19 cellular contexts compared by ENCODE assay signal in genomic region chr1:16397095-16397494, GRCh38. TPM values are rescaled to one million over a fixed set of nuclear protein-coding genes. Genes with fewer than 3 reads are reported as not detected.
DNase-seq lines count a peak whose midpoint lies in the region; ATAC-seq and TF ChIP-seq lines count a peak whose summit lies in the region.
"Had no signal": no experiment of that assay in that cellular context is flagged by ENCODE, and none has a peak within 500 bp of the region (broad histone marks: within the 10 kb centered on the region; RNA-seq: fewer than 3 reads in every experiment).

No MANE protein-coding gene starts in this region.

- TF ChIP-seq CTCF in IMR-90 (conservative IDR thresholded peaks at IDR 0.05; ENCODE audit: low read depth, low read length) (no peak), ascending aorta (IDR thresholded peaks at IDR 0.05) (no peak), gastrocnemius medialis (IDR thresholded peaks at IDR 0.05 in 4 of 5, conservative IDR thresholded peaks at IDR 0.05 in 1 of 5) (no peak)

- peak overlapping the region in 1 of 2 experiments; percentile 72; a peak in 3 of 4 replicates for H4K8ac ChIP-seq in IMR-90 (ENCODE audit: low read depth in 2 of 2, low read length in 2 of 2)

- H3K4ac ChIP-seq in IMR-90 (ENCODE audit: low read depth, low read length): peak overlapping the region; percentile 31

- in situ Hi-C loops in IMR-90 (cut with MboI; ENCODE audit: low sequenced_read_pairs): no loop called here
- in situ Hi-C loops in gastrocnemius medialis (cut with MboI; ENCODE audit: low sequenced_read_pairs in 4 of 4): no loop called here

- H3K36me3 ChIP-seq in IMR-90 (ENCODE audit: control insufficient read depth, insufficient read depth, low read length) (peaks cover 48% of the 10 kb centered on the region), ascending aorta (peaks cover 15 to 60% of the 10 kb centered on the region in 2 donors), skeletal muscle tissue (ENCODE audit: control insufficient read depth in 3 of 3, insufficient read depth in 3 of 3, low read length in 3 of 3) (peaks cover 24 to 34% (median 25%) of the 10 kb centered on the region in 3 donors), gastrocnemius medialis (peaks cover 0 to 32% of the 10 kb centered on the region in 2 donors)

- BruUV-seq in IMR-90 (replicated peaks; lab: Mats Ljungman, UMichigan): no TSS peak

- POLR2A ChIA-PET in IMR-90 (lab: Charles Lee; ENCODE audit: unreplicated experiment): no interaction called here

- intact Hi-C loops in activated CD4-positive, alpha-beta T cell treated with anti-CD3 and anti-CD28 coated beads, Interleukin-2, amount 10 ng/mL, durations not matched to agents 24 days and 14 days (cut with micrococcal nuclease): no loop called here
- intact Hi-C loops in IMR-90 (cut with micrococcal nuclease) (no loop called here), ascending aorta (cut with DNase I) (no loop called here), gastrocnemius medialis (cut with DNase I; ENCODE audit: low total_unique reads) (no loop called here)

- no peaks in the 10 kb centered on the region for H3K9me3 Mint-ChIP-seq in activated CD4-positive, alpha-beta T cell treated with anti-CD3 and anti-CD28 coated beads, Interleukin-2, amount 10 ng/mL, durations not matched to agents 24 days and 14 days

- H3K4me1 ChIP-seq in IMR-90 (ENCODE audit: control insufficient read depth, insufficient read depth, low read length) (peaks cover 20% of the 10 kb centered on the region), ascending aorta (peaks cover 0 to 31% of the 10 kb centered on the region in 2 donors), skeletal muscle tissue (ENCODE audit: control insufficient read depth in 3 of 3, insufficient read depth in 3 of 3, low read length in 3 of 3) (peaks cover 29 to 36% (median 30%) of the 10 kb centered on the region in 3 donors), gastrocnemius medialis (peaks cover 29 to 31% of the 10 kb centered on the region in 2 donors)

- H4K5ac ChIP-seq in IMR-90 (ENCODE audit: low read depth, low read length): no peak overlapping the region

- peaks cover 27% of the 10 kb centered on the region for H3K4me1 Mint-ChIP-seq in activated CD4-positive, alpha-beta T cell treated with anti-CD3 and anti-CD28 coated beads, Interleukin-2, amount 10 ng/mL, durations not matched to agents 24 days and 14 days

- peaks cover 18% of the 10 kb centered on the region for H3K9me1 ChIP-seq in IMR-90 (ENCODE audit: insufficient read depth, low read length)

- H3K27ac ChIP-seq in IMR-90 (ENCODE audit: insufficient read depth, low read length) (peak overlapping the region; percentile 32), ascending aorta (peak overlapping the region; percentile 14 to 47), skeletal muscle tissue (ENCODE audit: low read depth, low read length) (peak overlapping the region; percentile 54), gastrocnemius medialis (peak overlapping the region in 2 of 4 donors; percentile 27 to 50)
- H3K27ac ChIP-seq: right atrium auricular region, VCaP had no signal

- peaks cover 22 to 70% of the 10 kb centered on the region in 2 experiments; a peak in 3 of 4 replicates for H3K79me1 ChIP-seq in IMR-90 (ENCODE audit: low read depth in 1 of 2, low read length in 2 of 2)

- no peak overlapping the region for H2AFZ ChIP-seq in IMR-90 (replicated peaks; ENCODE audit: low read length, poor library complexity)

- no peak for DNase-seq in activated CD4-positive, alpha-beta T cell treated with anti-CD3 and anti-CD28 coated beads, Interleukin-2, amount 10 ng/mL, durations not matched to agents 24 days and 14 days
- DNase-seq in activated CD4-positive, alpha-beta T cell treated with anti-CD3 and anti-CD28 coated beads, Interleukin-2, amount 50 U/mL, for 4 hours: no peak
- no peak for DNase-seq in IMR-90
- no peak for DNase-seq in ascending aorta (ENCODE audit: low spot score in 2 of 2)
- DNase-seq in T-helper 1 cell: no peak
- DNase-seq in NCI-H2196 treated with DMSO at 0.1 percent for 48 hours (lab: John Stamatoyannopoulos, UW; ENCODE audit: unreplicated experiment): no peak
- no peak for DNase-seq in gastrocnemius medialis
- DNase-seq: COR-L47; mesendoderm; NCI-H2029 treated with DMSO at 0.1 percent for 48 hours; NCI-H524 treated with DMSO at 0.1 percent for 48 hours; OCI-M1; SK-N-SH; stimulated activated CD4-positive, alpha-beta T cell treated with anti-CD3 and anti-CD28 coated beads, Interleukin-2, amount 100 ng/mL, for 24 hours had no signal

- dilution Hi-C loops in IMR-90 (cut with HindIII; ENCODE audit: low sequenced_read_pairs, unreplicated experiment): no loop called here

- H4K20me1 ChIP-seq in IMR-90 (ENCODE audit: insufficient read depth, low read length): peaks cover 23% of the 10 kb centered on the region

- H3K9me3 ChIP-seq in IMR-90 (ENCODE audit: control insufficient read depth, insufficient read depth, low read length): no peaks in the 10 kb centered on the region
- no peaks in the 10 kb centered on the region for H3K9me3 ChIP-seq in ascending aorta
- no peaks in the 10 kb centered on the region for H3K9me3 ChIP-seq in skeletal muscle tissue (ENCODE audit: control insufficient read depth in 3 of 3, low read length in 3 of 3)
- no peaks in the 10 kb centered on the region for H3K9me3 ChIP-seq in gastrocnemius medialis
- H3K9me3 ChIP-seq: right atrium auricular region, SK-N-SH had no signal

- H3K56ac ChIP-seq in IMR-90 (ENCODE audit: extremely low read depth, insufficient read depth, low read length): no peak overlapping the region

- H3K9ac ChIP-seq in IMR-90 (ENCODE audit: low read depth, low read length) (no peak overlapping the region), skeletal muscle tissue (ENCODE audit: low read depth in 1 of 3, low read length in 3 of 3) (peak overlapping the region in 2 of 3 donors; percentile 51 to 60)
- H3K9ac ChIP-seq: SK-N-SH had no signal

- H2AK5ac ChIP-seq in IMR-90 (ENCODE audit: low read depth, low read length): peak overlapping the region; percentile 45; the same call in 1 of the 2 replicates

- no peak overlapping the region for H2BK20ac ChIP-seq in IMR-90 (ENCODE audit: low read depth, low read length)

- H4K91ac ChIP-seq in IMR-90 (ENCODE audit: insufficient read depth, low read depth, low read length): peak overlapping the region; percentile 50

- no peak for TF ChIP-seq RAD21 in IMR-90 (IDR thresholded peaks at IDR 0.05; ENCODE audit: low read length)

- no peak overlapping the region for H2BK15ac ChIP-seq in IMR-90 (ENCODE audit: low read depth, low read length)

- peaks cover 49% of the 10 kb centered on the region for H3K36me3 Mint-ChIP-seq in activated CD4-positive, alpha-beta T cell treated with anti-CD3 and anti-CD28 coated beads, Interleukin-2, amount 10 ng/mL, durations not matched to agents 24 days and 14 days (ENCODE audit: low read depth)

- peak overlapping the region; percentile 29 for H3K14ac ChIP-seq in IMR-90 (replicated peaks; ENCODE audit: low read depth, low read length)

- peak overlapping the region; percentile 71 for H2AK9ac ChIP-seq in IMR-90 (replicated peaks; ENCODE audit: low read depth, low read length, poor library complexity)

- no peak overlapping the region for H3K4me2 ChIP-seq in IMR-90 (ENCODE audit: low read depth, low read length)
- H3K4me2 ChIP-seq: SK-N-SH had no signal

- no peak overlapping the region for H3K4me3 Mint-ChIP-seq in activated CD4-positive, alpha-beta T cell treated with anti-CD3 and anti-CD28 coated beads, Interleukin-2, amount 10 ng/mL, durations not matched to agents 24 days and 14 days

- H3K27me3 ChIP-seq in IMR-90 (ENCODE audit: control insufficient read depth, insufficient read depth, low read length): no peaks in the 10 kb centered on the region
- no peaks in the 10 kb centered on the region for H3K27me3 ChIP-seq in ascending aorta
- no peaks in the 10 kb centered on the region for H3K27me3 ChIP-seq in skeletal muscle tissue (ENCODE audit: control insufficient read depth in 3 of 3, insufficient read depth in 3 of 3, low read length in 3 of 3)
- H3K27me3 ChIP-seq in gastrocnemius medialis: no peaks in the 10 kb centered on the region
- H3K27me3 ChIP-seq: right atrium auricular region had no signal

- H2BK120ac ChIP-seq in IMR-90 (ENCODE audit: low read depth, low read length): peak overlapping the region; percentile 7; the same call in 1 of the 2 replicates

- no peaks in the 10 kb centered on the region for H3K27me3 Mint-ChIP-seq in activated CD4-positive, alpha-beta T cell treated with anti-CD3 and anti-CD28 coated beads, Interleukin-2, amount 10 ng/mL, durations not matched to agents 24 days and 14 days

- H3K23ac ChIP-seq in IMR-90 (ENCODE audit: low read depth, low read length): peak overlapping the region; percentile 40; the same call in 1 of the 2 replicates

- ATAC-seq in IMR-90 (ENCODE audit: low read depth) (no peak; the same call in 1 of the 2 replicates), gastrocnemius medialis (no peak)

- H3K27ac Mint-ChIP-seq in activated CD4-positive, alpha-beta T cell treated with anti-CD3 and anti-CD28 coated beads, Interleukin-2, amount 10 ng/mL, durations not matched to agents 24 days and 14 days: peak overlapping the region; percentile 62

- 13 to 100% methylated on average over 1 to 3 of the region's 6 CpGs for WGBS in IMR-90 (ENCODE audit: extremely low coverage in 2 of 2, insufficient read length in 1 of 2), 2 experiments

- H3K18ac ChIP-seq in IMR-90 (ENCODE audit: low read depth, low read length): no peak overlapping the region

- H3K4me3 ChIP-seq in IMR-90 (ENCODE audit: insufficient read depth, low read depth, low read length) (no peak overlapping the region), ascending aorta (no peak overlapping the region), skeletal muscle tissue (ENCODE audit: low read length in 3 of 3) (no peak overlapping the region), gastrocnemius medialis (no peak overlapping the region)
- H3K4me3 ChIP-seq: right atrium auricular region had no signal

- peak overlapping the region; percentile 97 for H2BK5ac ChIP-seq in IMR-90 (ENCODE audit: low read depth, low read length, poor library complexity, severe bottlenecking)

- TF ChIP-seq POLR2A in IMR-90 (IDR thresholded peaks at IDR 0.05; ENCODE audit: low read depth, low read length) (no peak), gastrocnemius medialis (IDR thresholded peaks at IDR 0.05) (no peak)

- CTCF ChIA-PET in IMR-90 (lab: Yijun Ruan, JAX): no interaction called here

RNA-seq across cellular contexts. Expression of gene SZRD1, which starts 30.1 kb away (rescaled TPM):
- 195 and 200 TPM in 2 replicates for total RNA-seq in activated CD4-positive, alpha-beta T cell treated with anti-CD3 and anti-CD28 coated beads, Interleukin-2, amount 10 ng/mL, durations not matched to agents 24 days and 14 days
- 104 and 119 TPM in 2 replicates for total RNA-seq in IMR-90 (2012; rRNA removed)
- polyA plus RNA-seq in IMR-90 (2012; rRNA removed): 140 and 149 TPM in 2 replicates
- polyA plus RNA-seq in IMR-90 (2012; cell fraction: cytosol; rRNA removed): 98.0 and 110 TPM in 2 replicates
- polyA plus RNA-seq in IMR-90 (2012; cell fraction: nucleus; rRNA removed; ENCODE audit: low replicate concordance): 71.0 and 75.7 TPM in 2 replicates
- total RNA-seq in ascending aorta: 106 TPM
- total RNA-seq in skeletal muscle tissue: 13.0 TPM
- 100 to 1,000 TPM in 1 of 4 donors, 10 to 100 TPM in 3; 44.1 to 102 (median 83.1) TPM for total RNA-seq in gastrocnemius medialis

RNA-seq across cellular contexts. Expression of gene SPATA21, which starts 40.1 kb away (rescaled TPM):
- total RNA-seq in activated CD4-positive, alpha-beta T cell treated with anti-CD3 and anti-CD28 coated beads, Interleukin-2, amount 10 ng/mL, durations not matched to agents 24 days and 14 days: not detected in 2 replicates
- total RNA-seq in IMR-90 (2012; rRNA removed) (not detected in 2 replicates), ascending aorta (not detected), skeletal muscle tissue (not detected), gastrocnemius medialis (not detected)
- polyA plus RNA-seq in IMR-90 (2012; rRNA removed): not detected in 2 replicates
- polyA plus RNA-seq in IMR-90 (2012; cell fraction: cytosol; rRNA removed): not detected in 2 replicates
- polyA plus RNA-seq in IMR-90 (2012; cell fraction: nucleus; rRNA removed; ENCODE audit: low replicate concordance): 0.01 TPM in 1 of 2 replicates, not detected in the other
- total RNA-seq: A172, HT1080, right atrium auricular region had no signal

RNA-seq across cellular contexts. Expression of gene NECAP2, which starts 43.4 kb away (rescaled TPM):
- 74.1 and 76.8 TPM in 2 replicates for total RNA-seq in activated CD4-positive, alpha-beta T cell treated with anti-CD3 and anti-CD28 coated beads, Interleukin-2, amount 10 ng/mL, durations not matched to agents 24 days and 14 days
- total RNA-seq in IMR-90 (2012; rRNA removed) (79.7 and 85.1 TPM in 2 replicates), ascending aorta (28.6 TPM), skeletal muscle tissue (40.2 TPM), gastrocnemius medialis (10 to 100 TPM in 2 of 4 donors, 1 to 10 TPM in 2; 8.9 to 12.6 (median 10.4) TPM)
- 80.2 and 80.5 TPM in 2 replicates for polyA plus RNA-seq in IMR-90 (2012; rRNA removed)
- polyA plus RNA-seq in IMR-90 (2012; cell fraction: cytosol; rRNA removed): 74.6 and 84.1 TPM in 2 replicates
- polyA plus RNA-seq in IMR-90 (2012; cell fraction: nucleus; rRNA removed; ENCODE audit: low replicate concordance): 43.3 and 54.5 TPM in 2 replicates

RNA-seq across cellular contexts. Expression of gene FBXO42, which starts 44.8 kb away (rescaled TPM):
- 20.4 and 20.8 TPM in 2 replicates for total RNA-seq in activated CD4-positive, alpha-beta T cell treated with anti-CD3 and anti-CD28 coated beads, Interleukin-2, amount 10 ng/mL, durations not matched to agents 24 days and 14 days
- 11.4 and 12.0 TPM in 2 replicates for total RNA-seq in IMR-90 (2012; rRNA removed)
- 18.8 and 19.6 TPM in 2 replicates for polyA plus RNA-seq in IMR-90 (2012; rRNA removed)
- polyA plus RNA-seq in IMR-90 (2012; cell fraction: cytosol; rRNA removed): 14.5 and 15.0 TPM in 2 replicates
- polyA plus RNA-seq in IMR-90 (2012; cell fraction: nucleus; rRNA removed; ENCODE audit: low replicate concordance): 24.6 and 26.4 TPM in 2 replicates
- total RNA-seq in ascending aorta: 36.6 TPM
- 12.0 TPM for total RNA-seq in skeletal muscle tissue
- 10 to 100 TPM; 23.1 to 32.4 (median 27.2) TPM for total RNA-seq in gastrocnemius medialis
